ENCODE assay signal across 19 cellular contexts in the genomic region with DNA sequence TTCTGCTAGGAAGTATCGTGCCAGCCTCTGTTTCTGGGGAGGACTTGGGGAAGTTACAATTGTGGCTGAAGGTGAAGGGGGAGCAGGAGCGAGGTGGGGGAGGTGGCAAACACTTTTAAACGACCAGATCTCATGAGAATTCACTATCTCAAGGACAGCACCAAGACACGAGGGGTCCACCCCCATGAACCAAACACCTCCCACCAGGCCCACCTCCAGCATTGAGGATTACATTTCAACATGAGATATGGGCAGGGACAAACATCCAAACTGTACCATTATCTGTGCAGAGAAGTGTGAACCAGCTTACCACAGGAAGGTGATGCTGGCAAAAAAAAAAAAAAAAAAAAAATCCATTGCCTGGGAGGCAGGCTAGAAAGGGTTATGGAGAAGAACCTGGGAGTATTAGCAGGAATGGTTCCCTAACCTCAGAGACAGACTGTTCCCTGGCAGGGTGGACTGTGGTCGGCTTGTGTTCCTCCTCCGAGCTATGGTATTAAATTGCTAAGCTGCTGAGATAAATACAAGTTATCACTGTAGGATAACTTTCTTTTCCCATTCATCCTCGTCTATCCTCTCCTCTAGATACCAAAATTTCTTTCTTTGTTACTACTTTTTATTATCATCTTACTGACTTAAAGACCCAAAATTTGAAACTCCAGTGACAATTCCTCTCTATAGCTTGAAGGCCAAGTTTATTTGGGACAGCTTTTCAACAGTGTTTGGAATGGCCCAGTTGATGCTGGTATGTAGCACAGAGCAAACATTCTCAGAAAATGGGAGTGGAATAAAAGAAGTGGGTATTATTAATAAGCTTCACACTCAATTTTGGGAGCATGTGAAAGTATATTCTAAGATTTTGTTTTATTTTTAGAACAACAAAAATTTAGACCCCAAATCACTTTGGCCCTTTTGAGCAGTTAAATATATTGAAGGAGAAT.
DNase-seq lines count a peak whose midpoint lies in the region; ATAC-seq, FAIRE-seq and TF ChIP-seq lines count a peak whose summit lies in the region.
"Had no signal": no experiment of that assay in that cellular context is flagged by ENCODE, and none has a peak within 500 bp of the region (broad histone marks: within the 10 kb centered on the region; RNA-seq: fewer than 3 reads in every experiment).

No MANE protein-coding gene starts in this region.

- TF ChIP-seq RAD21 in HepG2 (CRISPR knock-in tag; IDR thresholded peaks at IDR 0.05) = no peak
- TF ChIP-seq RAD21 in H1 (IDR thresholded peaks at IDR 0.05 in 1 of 2, conservative IDR thresholded peaks at IDR 0.05 in 1 of 2; ENCODE audit: low read depth in 2 of 2, low read length in 2 of 2) = no peak

- no peaks in the 10 kb centered on the region for H3K79me1 ChIP-seq in H1 (ENCODE audit: low read depth, low read length)

- H2BK20ac ChIP-seq in H1 (ENCODE audit: low read length) = peak overlapping the region; percentile 53; the same call in 1 of the 2 replicates

- H4K5ac ChIP-seq in H1 (ENCODE audit: insufficient read length, low read depth, low read length) = no peak overlapping the region

- H2AFZ ChIP-seq in HepG2 (ENCODE audit: low read length) = no peak overlapping the region
- H2AFZ ChIP-seq in H1 (ENCODE audit: low read length) = no peak overlapping the region

- no peak overlapping the region for H4K8ac ChIP-seq in H1 (ENCODE audit: extremely low read depth, insufficient read depth, low read length)

- no peak overlapping the region for H3K18ac ChIP-seq in H1 (ENCODE audit: extremely low read depth, low read length)

- H4K91ac ChIP-seq in H1 (replicated peaks; ENCODE audit: insufficient read length, low read length) = no peak overlapping the region

- H3K27ac ChIP-seq in HepG2 (ENCODE audit: extremely low read length, insufficient read depth, low read length) = no peak overlapping the region
- no peak overlapping the region for H3K27ac ChIP-seq in right lobe of liver
- no peak overlapping the region for H3K27ac ChIP-seq in H1 (ENCODE audit: low read depth, low read length)
- H3K27ac ChIP-seq: RWPE1 had no signal

- WGBS in HepG2 (ENCODE audit: low lambda C conversion rate) = 49% methylated on average over 7 of the region's 7 CpGs
- WGBS in right lobe of liver (ENCODE audit: insufficient coverage, low coverage, low lambda C conversion rate, missing lambda C conversion rate) = 82% methylated on average over 6 of the region's 7 CpGs
- 82% methylated on average over 7 of the region's 7 CpGs; no CpG with 5 or more reads in 1 of the 2 experiments for WGBS in H1 (ENCODE audit: extremely low coverage in 1 of 2, insufficient coverage in 1 of 2, insufficient read length in 1 of 2, insufficient replicate concordance in 2 of 2, low coverage in 1 of 2, low lambda C conversion rate in 2 of 2, missing lambda C conversion rate in 1 of 2), 2 experiments

- no peaks in the 10 kb centered on the region for H3K23me2 ChIP-seq in H1 (ENCODE audit: low read depth, low read length)

- POLR2A ChIA-PET in HepG2 (lab: Yijun Ruan, JAX) (no interaction called here), H1 (lab: Charles Lee; ENCODE audit: partially characterized antibody) (interaction anchor here (0.8 kb wide), 1 partner anchor 28 kb away, joined by 3 read pairs; no protein-coding TSS in a partner anchor)

- H2BK120ac ChIP-seq in H1 (replicated peaks; ENCODE audit: low read depth, low read length) = no peak overlapping the region

- H2BK12ac ChIP-seq in H1 (ENCODE audit: low read depth, low read length) = no peak overlapping the region

- H4K20me1 ChIP-seq in HepG2 (ENCODE audit: insufficient read depth, low read length) = no peaks in the 10 kb centered on the region
- H4K20me1 ChIP-seq in H1 (replicated peaks in 1 of 2; ENCODE audit: control insufficient read depth in 1 of 2, insufficient read depth in 2 of 2, low read length in 2 of 2) = no peaks in the 10 kb centered on the region

- FAIRE-seq in HepG2 (lab: Jason Lieb, UNC) (no peak), H1 (lab: Jason Lieb, UNC) (no peak)
- FAIRE-seq: A204.1, GM12878, K562 had no signal

- H3K36me3 ChIP-seq in HepG2 (replicated peaks in 1 of 2; ENCODE audit: control insufficient read depth in 1 of 2, insufficient read depth in 2 of 2, low read length in 2 of 2) = no peaks in the 10 kb centered on the region
- H3K36me3 ChIP-seq in right lobe of liver = no peaks in the 10 kb centered on the region
- H3K36me3 ChIP-seq in H1 (ENCODE audit: control insufficient read depth in 2 of 4, insufficient read depth in 4 of 4, low read length in 3 of 4) = no peaks in the 10 kb centered on the region

- no peak overlapping the region for H2BK15ac ChIP-seq in H1 (ENCODE audit: low read length)

- intact Hi-C loops in HepG2 (cut with micrococcal nuclease; ENCODE audit: unreplicated experiment) = no loop called here
- intact Hi-C loops in right lobe of liver (cut with DNase I) = no loop called here
- intact Hi-C loops in sciatic nerve (cut with DNase I) = no loop called here

- no peak overlapping the region for H3K9ac ChIP-seq in HepG2 (ENCODE audit: insufficient read depth, low read depth, low read length)
- H3K9ac ChIP-seq in H1 (replicated peaks in 1 of 4; ENCODE audit: extremely low read depth in 1 of 4, low read depth in 3 of 4, low read length in 3 of 4) = no peak overlapping the region

- TF ChIP-seq POLR2A in HepG2 (IDR thresholded peaks at IDR 0.05; ENCODE audit: insufficient read depth in 1 of 2, low read depth in 2 of 2, low read length in 2 of 2) (no peak), right lobe of liver (IDR thresholded peaks at IDR 0.05) (no peak), H1 (IDR thresholded peaks at IDR 0.05; ENCODE audit: control extremely low read depth in 1 of 2, low read depth in 2 of 2, low read length in 2 of 2) (no peak)

- TF ChIP-seq CTCF in HepG2 (CRISPR knock-in tag; IDR thresholded peaks at IDR 0.05) = no peak
- TF ChIP-seq CTCF in right lobe of liver (IDR thresholded peaks at IDR 0.05) = no peak
- TF ChIP-seq CTCF in H1 (IDR thresholded peaks at IDR 0.05; ENCODE audit: control extremely low read depth in 1 of 3, insufficient read depth in 1 of 3, low read depth in 1 of 3, low read length in 3 of 3) = no peak
- no peak for TF ChIP-seq CTCF in omental fat pad (IDR thresholded peaks at IDR 0.05)

- CTCF ChIA-PET in HepG2 (lab: Yijun Ruan, JAX; ENCODE audit: low intra/inter-chr PET ratio, low total read pairs) (no interaction called here), H1 (lab: Charles Lee; ENCODE audit: partially characterized antibody) (interaction anchor here (0.8 to 1.3 kb wide), 5 partner anchors 26 to 821 kb away, joined by 3 to 4 read pairs (median 3); no protein-coding TSS in a partner anchor)

- DNase-seq in HepG2 (ENCODE audit: low spot score) = no peak
- DNase-seq in right lobe of liver = no peak
- DNase-seq in H1 (ENCODE audit: low read depth in 1 of 2, low spot score in 2 of 2) = no peak
- no peak for DNase-seq in sciatic nerve (ENCODE audit: low spot score)
- DNase-seq in omental fat pad (ENCODE audit: low spot score) = no peak
- DNase-seq: Caco-2; CD4-positive, alpha-beta T cell; GF-D8; GOT3; NCI-H1105 treated with DMSO at 0.1 percent for 48 hours; NCI-H1694 treated with DMSO at 0.1 percent for 48 hours; NCI-H748 treated with DMSO at 0.1 percent for 48 hours; SIG-M5 had no signal

- H3K14ac ChIP-seq in H1 (ENCODE audit: insufficient read length) = no peak overlapping the region

- no peaks in the 10 kb centered on the region for H3K9me3 ChIP-seq in HepG2 (ENCODE audit: low read length)
- H3K9me3 ChIP-seq in right lobe of liver = no peaks in the 10 kb centered on the region
- H3K9me3 ChIP-seq in H1 (ENCODE audit: insufficient read depth in 2 of 2, low read depth in 1 of 2, low read length in 1 of 2) = no peaks in the 10 kb centered on the region
- H3K9me3 ChIP-seq: Caco-2 had no signal

- H3K4me2 ChIP-seq in HepG2 (ENCODE audit: low read depth, low read length) = no peak overlapping the region
- H3K4me2 ChIP-seq in H1 (ENCODE audit: insufficient read depth in 1 of 2, low read depth in 2 of 2, low read length in 2 of 2) = no peak overlapping the region

- ATAC-seq in HepG2 (peak; percentile 26; the same call in 1 of the 3 replicates), right lobe of liver (no peak), sciatic nerve (peak; percentile 81), omental fat pad (ENCODE audit: low FRiP score) (no peak), GM21825 (IDR thresholded peaks at IDR 0.05; ENCODE audit: unreplicated experiment) (no peak), HG03039 (IDR thresholded peaks at IDR 0.05; ENCODE audit: unreplicated experiment) (no peak)
- ATAC-seq: GM12878, K562 had no signal

- no peak overlapping the region for H3K4me3 ChIP-seq in HepG2 (replicated peaks in 1 of 3; ENCODE audit: insufficient read depth in 1 of 3, low read depth in 2 of 3, low read length in 3 of 3)
- H3K4me3 ChIP-seq in right lobe of liver = no peak overlapping the region
- H3K4me3 ChIP-seq in H1 (ENCODE audit: extremely low read depth in 1 of 4, insufficient read depth in 2 of 4, low read depth in 3 of 4, low read length in 4 of 4) = no peak overlapping the region
- H3K4me3 ChIP-seq: GM12878, K562 had no signal

- in situ Hi-C loops in HepG2 (cut with HindIII; ENCODE audit: extremely low pct_ligation_motif_present, low pct_unique_long_range_greater_than_20kb) = no loop called here

- no TSS peak for BruUV-seq in HepG2 (replicated peaks; lab: Mats Ljungman, UMichigan)

- no peak overlapping the region for H2BK5ac ChIP-seq in H1 (ENCODE audit: low read depth, low read length)

- H3K56ac ChIP-seq in H1 (replicated peaks; ENCODE audit: insufficient read length, low read depth, low read length) = no peak overlapping the region

- TF ChIP-seq EP300 in HepG2 (IDR thresholded peaks at IDR 0.05; ENCODE audit: low read depth in 2 of 2, low read length in 2 of 2) = no peak
- no peak for TF ChIP-seq EP300 in HepG2 (CRISPR knock-in tag; IDR thresholded peaks at IDR 0.05; ENCODE audit: borderline replicate concordance)
- no peak for TF ChIP-seq EP300 in H1 (IDR thresholded peaks at IDR 0.05; ENCODE audit: borderline replicate concordance in 1 of 2, low read depth in 2 of 2, low read length in 2 of 2)

- H3K4me1 ChIP-seq in HepG2 (ENCODE audit: insufficient read depth, low read length) = peaks cover 27% of the 10 kb centered on the region
- H3K4me1 ChIP-seq in right lobe of liver = peaks cover 0 to 11% (median 0%) of the 10 kb centered on the region in 4 donors
- peaks cover 0 to 4% (median 0%) of the 10 kb centered on the region in 4 experiments; a peak in 2 of 7 replicates for H3K4me1 ChIP-seq in H1 (replicated peaks in 1 of 4; ENCODE audit: control insufficient read depth in 3 of 4, insufficient read depth in 4 of 4, low read length in 3 of 4)
- H3K4me1 ChIP-seq: Caco-2 had no signal

- H3K27me3 ChIP-seq in HepG2 (ENCODE audit: control insufficient read depth in 1 of 2, insufficient read depth in 2 of 2, low read length in 2 of 2) (no peaks in the 10 kb centered on the region), right lobe of liver (no peaks in the 10 kb centered on the region), H1 (replicated peaks in 1 of 4; ENCODE audit: control insufficient read depth in 3 of 4, extremely low read depth in 1 of 4, insufficient read depth in 3 of 4, low read length in 3 of 4) (no peaks in the 10 kb centered on the region)

- H3K79me2 ChIP-seq in HepG2 (ENCODE audit: insufficient read depth, low read length) = no peaks in the 10 kb centered on the region
- no peaks in the 10 kb centered on the region for H3K79me2 ChIP-seq in H1 (ENCODE audit: control insufficient read depth in 1 of 2, insufficient read depth in 2 of 2, low read length in 2 of 2)

- no peak overlapping the region for H3K23ac ChIP-seq in H1 (ENCODE audit: insufficient read length)

- no peak overlapping the region for H3K4ac ChIP-seq in H1 (replicated peaks; ENCODE audit: insufficient read length, low read depth, low read length)

- H2AK5ac ChIP-seq in H1 (ENCODE audit: low read depth, low read length) = no peak overlapping the region

Comparison
In these comparisons a context has a peak if more than half of its experiments do, and no peak if none do; other contexts are left out.
1. ATAC-seq: peak in HepG2 (single experiment) and sciatic nerve (single experiment); none in right lobe of liver (0 of 4), omental fat pad (single experiment), GM21825 (single experiment) and HG03039 (single experiment).